ENCODE assay signal across 1 cellular context in genomic region chr20:53707341-53708102, GRCh38.
A peak's percentile ranks its signal among the peaks of the same experiment; 100 is the strongest.
TF ChIP-seq lines count a peak whose summit lies in the region.

No MANE protein-coding gene starts in this region.

TF ChIP-seq in K562, 482 proteins besides CTCF, POLR2A, EP300 and RAD21 (continued from another document):
- TF ChIP-seq HMBOX1 (IDR thresholded peaks at IDR 0.05) (peak; percentile 21), ARHGAP35 (IDR thresholded peaks at IDR 0.05; ENCODE audit: partially characterized antibody) (peak; percentile 38), HDAC1 (IDR thresholded peaks at IDR 0.05) (peak in 1 of 2 experiments; percentile 25; a peak in 1 of 4 replicates)
- TF ChIP-seq, protein P1, sequence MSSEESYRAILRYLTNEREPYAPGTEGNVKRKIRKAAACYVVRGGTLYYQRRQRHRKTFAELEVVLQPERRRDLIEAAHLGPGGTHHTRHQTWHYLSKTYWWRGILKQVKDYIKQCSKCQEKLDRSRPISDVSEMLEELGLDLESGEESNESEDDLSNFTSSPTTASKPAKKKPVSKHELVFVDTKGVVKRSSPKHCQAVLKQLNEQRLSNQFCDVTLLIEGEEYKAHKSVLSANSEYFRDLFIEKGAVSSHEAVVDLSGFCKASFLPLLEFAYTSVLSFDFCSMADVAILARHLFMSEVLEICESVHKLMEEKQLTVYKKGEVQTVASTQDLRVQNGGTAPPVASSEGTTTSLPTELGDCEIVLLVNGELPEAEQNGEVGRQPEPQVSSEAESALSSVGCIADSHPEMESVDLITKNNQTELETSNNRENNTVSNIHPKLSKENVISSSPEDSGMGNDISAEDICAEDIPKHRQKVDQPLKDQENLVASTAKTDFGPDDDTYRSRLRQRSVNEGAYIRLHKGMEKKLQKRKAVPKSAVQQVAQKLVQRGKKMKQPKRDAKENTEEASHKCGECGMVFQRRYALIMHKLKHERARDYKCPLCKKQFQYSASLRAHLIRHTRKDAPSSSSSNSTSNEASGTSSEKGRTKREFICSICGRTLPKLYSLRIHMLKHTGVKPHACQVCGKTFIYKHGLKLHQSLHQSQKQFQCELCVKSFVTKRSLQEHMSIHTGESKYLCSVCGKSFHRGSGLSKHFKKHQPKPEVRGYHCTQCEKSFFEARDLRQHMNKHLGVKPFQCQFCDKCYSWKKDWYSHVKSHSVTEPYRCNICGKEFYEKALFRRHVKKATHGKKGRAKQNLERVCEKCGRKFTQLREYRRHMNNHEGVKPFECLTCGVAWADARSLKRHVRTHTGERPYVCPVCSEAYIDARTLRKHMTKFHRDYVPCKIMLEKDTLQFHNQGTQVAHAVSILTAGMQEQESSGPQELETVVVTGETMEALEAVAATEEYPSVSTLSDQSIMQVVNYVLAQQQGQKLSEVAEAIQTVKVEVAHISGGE (CRISPR knock-in tag; IDR thresholded peaks at IDR 0.05), result peak in 1 of 3 experiments; percentile 96; a peak in 2 of 6 replicates
TF ChIP-seq in K562: peak in this region for 14.
